2 cellular contexts compared by ENCODE assay signal in the genomic region with DNA sequence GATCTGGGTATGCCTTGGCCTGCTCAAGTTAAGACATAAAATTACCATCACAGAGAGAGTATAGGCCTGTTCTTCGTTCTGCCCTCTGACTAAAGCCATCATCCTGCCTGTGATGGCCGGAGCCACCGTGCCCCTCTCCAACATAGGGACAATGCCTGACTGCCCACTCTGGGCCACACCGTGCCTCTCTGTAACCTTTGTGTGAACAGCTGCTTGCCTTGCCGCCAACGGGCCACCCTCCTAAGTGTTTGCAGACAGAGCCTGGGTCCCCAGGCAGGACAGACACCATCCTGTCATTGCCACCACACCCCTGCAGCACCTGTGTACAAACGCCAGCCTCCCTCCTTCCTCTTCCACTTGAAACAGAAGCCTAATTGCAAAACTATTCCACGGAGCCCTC.
TF ChIP-seq lines count a peak whose summit lies in the region.

No MANE protein-coding gene starts in this region.

TF ChIP-seq in IMR-90, 13 proteins besides CTCF, POLR2A, EP300 and RAD21:
- TF ChIP-seq MAZ (IDR thresholded peaks at IDR 0.05; ENCODE audit: borderline replicate concordance, low read depth, low read length) (no peak), NFE2L2 (IDR thresholded peaks at IDR 0.05; ENCODE audit: low read depth, low read length) (no peak), RCOR1 (IDR thresholded peaks at IDR 0.05; ENCODE audit: insufficient replicate concordance, low read length) (no peak), RFX5 (IDR thresholded peaks at IDR 0.05; ENCODE audit: low read depth, low read length) (no peak), CHD1 (IDR thresholded peaks at IDR 0.05; ENCODE audit: low read depth, low read length) (no peak), BHLHE40 (IDR thresholded peaks at IDR 0.05; ENCODE audit: low read depth, low read length) (no peak), MXI1 (IDR thresholded peaks at IDR 0.05; ENCODE audit: borderline replicate concordance, low read depth, low read length) (no peak), MAFK (IDR thresholded peaks at IDR 0.05; ENCODE audit: low read depth, low read length) (no peak), FOS (IDR thresholded peaks at IDR 0.05; ENCODE audit: low read depth, low read length) (no peak), USF2 (IDR thresholded peaks at IDR 0.05; ENCODE audit: low read depth, low read length) (no peak), CEBPB (IDR thresholded peaks at IDR 0.05; ENCODE audit: low read depth, low read length) (no peak), SMC3 (IDR thresholded peaks at IDR 0.05; ENCODE audit: low read depth, low read length) (no peak)
- TF ChIP-seq, protein P1, sequence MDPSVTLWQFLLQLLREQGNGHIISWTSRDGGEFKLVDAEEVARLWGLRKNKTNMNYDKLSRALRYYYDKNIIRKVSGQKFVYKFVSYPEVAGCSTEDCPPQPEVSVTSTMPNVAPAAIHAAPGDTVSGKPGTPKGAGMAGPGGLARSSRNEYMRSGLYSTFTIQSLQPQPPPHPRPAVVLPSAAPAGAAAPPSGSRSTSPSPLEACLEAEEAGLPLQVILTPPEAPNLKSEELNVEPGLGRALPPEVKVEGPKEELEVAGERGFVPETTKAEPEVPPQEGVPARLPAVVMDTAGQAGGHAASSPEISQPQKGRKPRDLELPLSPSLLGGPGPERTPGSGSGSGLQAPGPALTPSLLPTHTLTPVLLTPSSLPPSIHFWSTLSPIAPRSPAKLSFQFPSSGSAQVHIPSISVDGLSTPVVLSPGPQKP (IDR thresholded peaks at IDR 0.05; ENCODE audit: borderline replicate concordance, low read depth, low read length): no peak

TF ChIP-seq in H1, 55 proteins besides CTCF, POLR2A, EP300 and RAD21:
- TF ChIP-seq HDAC2 (IDR thresholded peaks at IDR 0.05; ENCODE audit: borderline replicate concordance in 1 of 2, low read depth in 2 of 2, low read length in 2 of 2) (no peak), ASH2L (IDR thresholded peaks at IDR 0.05; ENCODE audit: low read length) (no peak), NRF1 (IDR thresholded peaks at IDR 0.05; ENCODE audit: low read depth, low read length) (no peak), BRCA1 (IDR thresholded peaks at IDR 0.05; ENCODE audit: low read depth, low read length) (no peak), BACH1 (IDR thresholded peaks at IDR 0.05; ENCODE audit: low read length) (no peak), CBX5 (IDR thresholded peaks at IDR 0.05; ENCODE audit: low read depth, low read length) (no peak), SIX5 (IDR thresholded peaks at IDR 0.05; ENCODE audit: low read depth, low read length) (no peak), NANOG (IDR thresholded peaks at IDR 0.05; ENCODE audit: insufficient read depth, low read depth, low read length, poor library complexity, severe bottlenecking) (no peak), KDM5A (IDR thresholded peaks at IDR 0.05; ENCODE audit: low read length) (no peak), PHF8 (conservative IDR thresholded peaks at IDR 0.05; ENCODE audit: low read depth, low read length) (no peak), CBX8 (IDR thresholded peaks at IDR 0.05; ENCODE audit: borderline replicate concordance, low read depth, low read length) (no peak), KDM1A (IDR thresholded peaks at IDR 0.05; ENCODE audit: borderline replicate concordance, low read length) (no peak), POLR2AphosphoS5 (IDR thresholded peaks at IDR 0.05; ENCODE audit: low read depth, low read length) (no peak), EGR1 (IDR thresholded peaks at IDR 0.05; ENCODE audit: borderline replicate concordance, low read depth, low read length) (no peak)
- TF ChIP-seq, protein P2, sequence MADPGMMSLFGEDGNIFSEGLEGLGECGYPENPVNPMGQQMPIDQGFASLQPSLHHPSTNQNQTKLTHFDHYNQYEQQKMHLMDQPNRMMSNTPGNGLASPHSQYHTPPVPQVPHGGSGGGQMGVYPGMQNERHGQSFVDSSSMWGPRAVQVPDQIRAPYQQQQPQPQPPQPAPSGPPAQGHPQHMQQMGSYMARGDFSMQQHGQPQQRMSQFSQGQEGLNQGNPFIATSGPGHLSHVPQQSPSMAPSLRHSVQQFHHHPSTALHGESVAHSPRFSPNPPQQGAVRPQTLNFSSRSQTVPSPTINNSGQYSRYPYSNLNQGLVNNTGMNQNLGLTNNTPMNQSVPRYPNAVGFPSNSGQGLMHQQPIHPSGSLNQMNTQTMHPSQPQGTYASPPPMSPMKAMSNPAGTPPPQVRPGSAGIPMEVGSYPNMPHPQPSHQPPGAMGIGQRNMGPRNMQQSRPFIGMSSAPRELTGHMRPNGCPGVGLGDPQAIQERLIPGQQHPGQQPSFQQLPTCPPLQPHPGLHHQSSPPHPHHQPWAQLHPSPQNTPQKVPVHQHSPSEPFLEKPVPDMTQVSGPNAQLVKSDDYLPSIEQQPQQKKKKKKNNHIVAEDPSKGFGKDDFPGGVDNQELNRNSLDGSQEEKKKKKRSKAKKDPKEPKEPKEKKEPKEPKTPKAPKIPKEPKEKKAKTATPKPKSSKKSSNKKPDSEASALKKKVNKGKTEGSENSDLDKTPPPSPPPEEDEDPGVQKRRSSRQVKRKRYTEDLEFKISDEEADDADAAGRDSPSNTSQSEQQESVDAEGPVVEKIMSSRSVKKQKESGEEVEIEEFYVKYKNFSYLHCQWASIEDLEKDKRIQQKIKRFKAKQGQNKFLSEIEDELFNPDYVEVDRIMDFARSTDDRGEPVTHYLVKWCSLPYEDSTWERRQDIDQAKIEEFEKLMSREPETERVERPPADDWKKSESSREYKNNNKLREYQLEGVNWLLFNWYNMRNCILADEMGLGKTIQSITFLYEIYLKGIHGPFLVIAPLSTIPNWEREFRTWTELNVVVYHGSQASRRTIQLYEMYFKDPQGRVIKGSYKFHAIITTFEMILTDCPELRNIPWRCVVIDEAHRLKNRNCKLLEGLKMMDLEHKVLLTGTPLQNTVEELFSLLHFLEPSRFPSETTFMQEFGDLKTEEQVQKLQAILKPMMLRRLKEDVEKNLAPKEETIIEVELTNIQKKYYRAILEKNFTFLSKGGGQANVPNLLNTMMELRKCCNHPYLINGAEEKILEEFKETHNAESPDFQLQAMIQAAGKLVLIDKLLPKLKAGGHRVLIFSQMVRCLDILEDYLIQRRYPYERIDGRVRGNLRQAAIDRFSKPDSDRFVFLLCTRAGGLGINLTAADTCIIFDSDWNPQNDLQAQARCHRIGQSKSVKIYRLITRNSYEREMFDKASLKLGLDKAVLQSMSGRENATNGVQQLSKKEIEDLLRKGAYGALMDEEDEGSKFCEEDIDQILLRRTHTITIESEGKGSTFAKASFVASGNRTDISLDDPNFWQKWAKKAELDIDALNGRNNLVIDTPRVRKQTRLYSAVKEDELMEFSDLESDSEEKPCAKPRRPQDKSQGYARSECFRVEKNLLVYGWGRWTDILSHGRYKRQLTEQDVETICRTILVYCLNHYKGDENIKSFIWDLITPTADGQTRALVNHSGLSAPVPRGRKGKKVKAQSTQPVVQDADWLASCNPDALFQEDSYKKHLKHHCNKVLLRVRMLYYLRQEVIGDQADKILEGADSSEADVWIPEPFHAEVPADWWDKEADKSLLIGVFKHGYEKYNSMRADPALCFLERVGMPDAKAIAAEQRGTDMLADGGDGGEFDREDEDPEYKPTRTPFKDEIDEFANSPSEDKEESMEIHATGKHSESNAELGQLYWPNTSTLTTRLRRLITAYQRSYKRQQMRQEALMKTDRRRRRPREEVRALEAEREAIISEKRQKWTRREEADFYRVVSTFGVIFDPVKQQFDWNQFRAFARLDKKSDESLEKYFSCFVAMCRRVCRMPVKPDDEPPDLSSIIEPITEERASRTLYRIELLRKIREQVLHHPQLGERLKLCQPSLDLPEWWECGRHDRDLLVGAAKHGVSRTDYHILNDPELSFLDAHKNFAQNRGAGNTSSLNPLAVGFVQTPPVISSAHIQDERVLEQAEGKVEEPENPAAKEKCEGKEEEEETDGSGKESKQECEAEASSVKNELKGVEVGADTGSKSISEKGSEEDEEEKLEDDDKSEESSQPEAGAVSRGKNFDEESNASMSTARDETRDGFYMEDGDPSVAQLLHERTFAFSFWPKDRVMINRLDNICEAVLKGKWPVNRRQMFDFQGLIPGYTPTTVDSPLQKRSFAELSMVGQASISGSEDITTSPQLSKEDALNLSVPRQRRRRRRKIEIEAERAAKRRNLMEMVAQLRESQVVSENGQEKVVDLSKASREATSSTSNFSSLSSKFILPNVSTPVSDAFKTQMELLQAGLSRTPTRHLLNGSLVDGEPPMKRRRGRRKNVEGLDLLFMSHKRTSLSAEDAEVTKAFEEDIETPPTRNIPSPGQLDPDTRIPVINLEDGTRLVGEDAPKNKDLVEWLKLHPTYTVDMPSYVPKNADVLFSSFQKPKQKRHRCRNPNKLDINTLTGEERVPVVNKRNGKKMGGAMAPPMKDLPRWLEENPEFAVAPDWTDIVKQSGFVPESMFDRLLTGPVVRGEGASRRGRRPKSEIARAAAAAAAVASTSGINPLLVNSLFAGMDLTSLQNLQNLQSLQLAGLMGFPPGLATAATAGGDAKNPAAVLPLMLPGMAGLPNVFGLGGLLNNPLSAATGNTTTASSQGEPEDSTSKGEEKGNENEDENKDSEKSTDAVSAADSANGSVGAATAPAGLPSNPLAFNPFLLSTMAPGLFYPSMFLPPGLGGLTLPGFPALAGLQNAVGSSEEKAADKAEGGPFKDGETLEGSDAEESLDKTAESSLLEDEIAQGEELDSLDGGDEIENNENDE (IDR thresholded peaks at IDR 0.05; ENCODE audit: insufficient replicate concordance, low read length): no peak
- TF ChIP-seq, protein P3, sequence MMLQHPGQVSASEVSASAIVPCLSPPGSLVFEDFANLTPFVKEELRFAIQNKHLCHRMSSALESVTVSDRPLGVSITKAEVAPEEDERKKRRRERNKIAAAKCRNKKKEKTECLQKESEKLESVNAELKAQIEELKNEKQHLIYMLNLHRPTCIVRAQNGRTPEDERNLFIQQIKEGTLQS (IDR thresholded peaks at IDR 0.05; ENCODE audit: insufficient read depth, low read depth, low read length): no peak
- TF ChIP-seq, protein P4, sequence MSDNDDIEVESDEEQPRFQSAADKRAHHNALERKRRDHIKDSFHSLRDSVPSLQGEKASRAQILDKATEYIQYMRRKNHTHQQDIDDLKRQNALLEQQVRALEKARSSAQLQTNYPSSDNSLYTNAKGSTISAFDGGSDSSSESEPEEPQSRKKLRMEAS (IDR thresholded peaks at IDR 0.05): no peak
